ENCODE assay signal across 8 cellular contexts in the genomic region with DNA sequence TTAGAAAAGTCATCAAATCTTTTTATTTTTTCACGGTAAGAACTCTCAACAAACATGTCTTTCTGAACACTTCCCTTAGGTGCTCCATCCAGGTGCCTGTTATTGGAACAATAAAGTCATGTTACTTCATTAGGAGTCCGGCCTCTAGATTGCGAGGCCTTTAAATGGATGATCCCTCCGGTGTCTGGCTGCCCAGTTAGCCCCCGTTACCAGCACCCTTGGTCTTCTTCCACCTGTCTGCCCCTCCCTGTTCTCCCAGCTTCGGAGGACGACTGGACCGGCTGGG. TPM values are rescaled to one million over a fixed set of nuclear protein-coding genes. Genes with fewer than 3 reads are reported as not detected.
DNase-seq lines count a peak whose midpoint lies in the region; ATAC-seq and TF ChIP-seq lines count a peak whose summit lies in the region.

No MANE protein-coding gene starts in this region.

- H3K27ac ChIP-seq in A673 (ENCODE audit: low read depth, low read length, poor library complexity, severe bottlenecking), result peak overlapping the region; percentile 94
- peak overlapping the region; percentile 87 to 89 for H3K27ac ChIP-seq in mucosa of rectum (ENCODE audit: low read depth in 2 of 2, low read length in 2 of 2)

- H3K4me3 Mint-ChIP-seq in MCF 10A (ENCODE audit: unreplicated experiment), result peak overlapping the region; percentile 97

- CTCF ChIA-PET in A673 (lab: Charles Lee) (interaction anchor here (0.7 to 1.3 kb wide), 5 partner anchors 14 to 108 kb away, joined by 3 to 9 read pairs (median 5); a partner anchor contains a TSS), MCF 10A (lab: Yijun Ruan, JAX) (interaction anchor here (0.7 to 3.4 kb wide), 7 partner anchors 14 to 167 kb away, joined by 3 to 24 read pairs (median 4); a partner anchor contains a TSS)

- peak overlapping the region; percentile 87 for H3K4me3 ChIP-seq in A673 (ENCODE audit: low read depth, low read length, poor library complexity, severe bottlenecking)
- peak overlapping the region; percentile 81 to 90 for H3K4me3 ChIP-seq in mucosa of rectum (ENCODE audit: low read length in 2 of 2)

- H3K4me1 ChIP-seq in A673 (ENCODE audit: insufficient read depth, low read length, poor library complexity, severe bottlenecking) (peaks cover 11% of the 10 kb centered on the region), mucosa of rectum (ENCODE audit: control insufficient read depth in 2 of 2, insufficient read depth in 2 of 2, low read length in 2 of 2) (peaks cover 16 to 25% of the 10 kb centered on the region in 2 donors)

- H3K9me3 Mint-ChIP-seq in MCF 10A (ENCODE audit: unreplicated experiment), result no peaks in the 10 kb centered on the region

- H3K27me3 ChIP-seq in A673 (replicated peaks; ENCODE audit: insufficient read depth, low read depth, low read length, poor library complexity) (no peaks in the 10 kb centered on the region), mucosa of rectum (ENCODE audit: control insufficient read depth in 2 of 2, insufficient read depth in 2 of 2, low read length in 2 of 2) (no peaks in the 10 kb centered on the region)

- no peak for DNase-seq in A673 (ENCODE audit: low spot score)
- DNase-seq in MCF 10A (ENCODE audit: unreplicated experiment), result no peak
- no peak for DNase-seq in occipital lobe (lab: John Stamatoyannopoulos, UW)
- DNase-seq in SKM-1 (lab: John Stamatoyannopoulos, UW; ENCODE audit: unreplicated experiment), result no peak
- no peak for DNase-seq in iPS-NIHi11 (ENCODE audit: low spot score)
- no peak for DNase-seq in SW 1271 (lab: John Stamatoyannopoulos, UW)

- peaks cover 30% of the 10 kb centered on the region for H3K36me3 ChIP-seq in A673 (ENCODE audit: insufficient read depth, low read length, poor library complexity, severe bottlenecking)
- peaks cover 42% of the 10 kb centered on the region in 2 donors for H3K36me3 ChIP-seq in mucosa of rectum (ENCODE audit: control insufficient read depth in 2 of 2, insufficient read depth in 2 of 2, low read length in 2 of 2)

- peak overlapping the region; percentile 95 for H3K27ac Mint-ChIP-seq in MCF 10A (ENCODE audit: low read depth, unreplicated experiment)

- H3K36me3 Mint-ChIP-seq in MCF 10A (ENCODE audit: insufficient read depth, unreplicated experiment), result peaks cover 44% of the 10 kb centered on the region

- TF ChIP-seq CTCF in A673 (conservative IDR thresholded peaks at IDR 0.05; ENCODE audit: low read depth, low read length) (no peak), MCF 10A (IDR thresholded peaks at IDR 0.05; ENCODE audit: unreplicated experiment) (no peak)

- POLR2A ChIA-PET in A673 (lab: Charles Lee; ENCODE audit: low non-redundant PET) (interaction anchor here (1.0 to 1.7 kb wide), 2 partner anchors 14 to 24 kb away, joined by 3 to 15 read pairs; a partner anchor contains a TSS), MCF 10A (lab: Yijun Ruan, JAX) (interaction anchor here (0.6 to 10.0 kb wide), 32 partner anchors 9 to 1823 kb away, joined by 3 to 249 read pairs (median 6); a partner anchor contains a TSS)

- H3K9ac ChIP-seq in mucosa of rectum (ENCODE audit: low read depth in 1 of 2, low read length in 2 of 2), result peak overlapping the region; percentile 82 to 83

- BruUV-seq in A673 (replicated peaks; lab: Mats Ljungman, UMichigan) (TSS peak; percentile 91), MCF 10A (replicated peaks; lab: Mats Ljungman, UMichigan) (TSS peak; percentile 83)

- peak; percentile 3 for ATAC-seq in HG03457 (IDR thresholded peaks at IDR 0.05; ENCODE audit: unreplicated experiment)

- peaks cover 9% of the 10 kb centered on the region for H3K4me1 Mint-ChIP-seq in MCF 10A (ENCODE audit: insufficient read depth, unreplicated experiment)

- H3K9me3 ChIP-seq in A673 (ENCODE audit: low read depth, low read length, poor library complexity, severe bottlenecking) (no peaks in the 10 kb centered on the region), mucosa of rectum (ENCODE audit: control insufficient read depth in 2 of 2, low read length in 2 of 2) (no peaks in the 10 kb centered on the region)

- no peaks in the 10 kb centered on the region for H3K27me3 Mint-ChIP-seq in MCF 10A (ENCODE audit: insufficient read depth, unreplicated experiment)

- intact Hi-C loops in A673 (cut with micrococcal nuclease; ENCODE audit: unreplicated experiment) (no loop called here), MCF 10A (cut with micrococcal nuclease) (loop anchor here (1.0 kb wide), 2 partner anchors 24 to 56 kb away; no protein-coding TSS in a partner anchor)

RNA-seq across cellular contexts. Expression of a gene that starts 0.6 kb away (rescaled TPM):
- 302 and 327 TPM in 2 replicates for total RNA-seq in A673 (2021)
- 158 and 205 TPM in 2 replicates for total RNA-seq in MCF 10A (2022)
- 64.9 TPM for total RNA-seq in occipital lobe

RNA-seq across cellular contexts. Expression of a gene that starts 12.7 kb away (rescaled TPM):
- total RNA-seq in A673 (2021) (3,332 and 3,475 TPM in 2 replicates), MCF 10A (2022) (4,675 and 4,734 TPM in 2 replicates), occipital lobe (1,070 TPM)

RNA-seq across cellular contexts. Expression of a gene that starts 14.3 kb away (rescaled TPM):
- total RNA-seq in A673 (2021), result 11.8 and 14.4 TPM in 2 replicates
- total RNA-seq in MCF 10A (2022), result 2.8 and 3.5 TPM in 2 replicates
- 10.6 TPM for total RNA-seq in occipital lobe

RNA-seq across cellular contexts. Expression of a gene that starts 23.8 kb away (rescaled TPM):
- total RNA-seq in A673 (2021), result 0.70 and 2.0 TPM in 2 replicates
- total RNA-seq in MCF 10A (2022), result 1.1 and 3.7 TPM in 2 replicates
- 2.2 TPM for total RNA-seq in occipital lobe

RNA-seq across cellular contexts. Expression of a gene that starts 24.3 kb away (rescaled TPM):
- total RNA-seq in A673 (2021), result 90.0 and 107 TPM in 2 replicates
- 111 and 123 TPM in 2 replicates for total RNA-seq in MCF 10A (2022)
- 21.8 TPM for total RNA-seq in occipital lobe
